Comparison of ENCODE assay signal across 17 cellular contexts in genomic region chr10:19713800-19714525, GRCh38.
A peak's percentile ranks its signal among the peaks of the same experiment; 100 is the strongest.
DNase-seq lines count a peak whose midpoint lies in the region; ATAC-seq and TF ChIP-seq lines count a peak whose summit lies in the region.
"Had no signal": no experiment of that assay in that cellular context is flagged by ENCODE, and none has a peak within 500 bp of the region (broad histone marks: within the 10 kb centered on the region; RNA-seq: fewer than 3 reads in every experiment).

No MANE protein-coding gene starts in this region.

- H3K27ac Mint-ChIP-seq in activated naive CD4-positive, alpha-beta T cell treated with anti-CD3 and anti-CD28 coated beads for 36 hours: no peak overlapping the region
- H3K27ac Mint-ChIP-seq: activated CD4-positive, alpha-beta memory T cell treated with anti-CD3 and anti-CD28 coated beads for 36 hours; CD8-positive, alpha-beta memory T cell; T-helper 17 cell had no signal

- H3K27ac ChIP-seq in substantia nigra (ENCODE audit: low read depth, low read length, poor library complexity, severe bottlenecking): no peak overlapping the region
- H3K27ac ChIP-seq: 22Rv1, thyroid gland had no signal

- DNase-seq in NCI-H748 (lab: John Stamatoyannopoulos, UW; ENCODE audit: unreplicated experiment) (peak; percentile 8), NCI-H748 treated with DMSO at 0.1 percent for 48 hours (lab: John Stamatoyannopoulos, UW) (no peak), astrocyte of the cerebellum (ENCODE audit: low read depth) (no peak), iPS-NIHi11 (ENCODE audit: low spot score) (peak; percentile 35), substantia nigra (lab: John Stamatoyannopoulos, UW) (peak in 27 of 49 donors; percentile 1 to 32 (median 15))
- no peak for DNase-seq in activated naive CD4-positive, alpha-beta T cell treated with anti-CD3 and anti-CD28 coated beads for 36 hours
- no peak for DNase-seq in stimulated activated naive CD4-positive, alpha-beta T cell (lab: John Stamatoyannopoulos, UW)
- DNase-seq: activated CD4-positive, alpha-beta memory T cell treated with anti-CD3 and anti-CD28 coated beads for 36 hours; activated effector memory CD4-positive, alpha-beta T cell treated with Interleukin-2 at 50 U/mL for 16 hours; CD8-positive, alpha-beta memory T cell; HCEC 1CT; MG63; T-helper 17 cell had no signal

- no peaks in the 10 kb centered on the region for H3K36me3 Mint-ChIP-seq in activated naive CD4-positive, alpha-beta T cell treated with anti-CD3 and anti-CD28 coated beads for 36 hours (ENCODE audit: low read depth)
- H3K36me3 Mint-ChIP-seq: activated CD4-positive, alpha-beta memory T cell treated with anti-CD3 and anti-CD28 coated beads for 36 hours; CD8-positive, alpha-beta memory T cell had no signal

- peaks cover 27% of the 10 kb centered on the region for H3K9me3 Mint-ChIP-seq in activated naive CD4-positive, alpha-beta T cell treated with anti-CD3 and anti-CD28 coated beads for 36 hours

- CTCF ChIA-PET in activated naive CD4-positive, alpha-beta T cell treated with anti-CD3 and anti-CD28 coated beads for 36 hours (lab: Charles Lee): interaction anchor here (0.6 kb wide), 1 partner anchor 56 kb away, joined by 3 read pairs; no protein-coding TSS in a partner anchor

- TF ChIP-seq CTCF in astrocyte of the cerebellum (IDR thresholded peaks at IDR 0.05; ENCODE audit: low read depth, low read length, missing control alignments): peak; percentile 6

- no peak for ATAC-seq in HG03135 (IDR thresholded peaks at IDR 0.05; ENCODE audit: unreplicated experiment)
- ATAC-seq: T-helper 17 cell had no signal

- intact Hi-C loops in activated naive CD4-positive, alpha-beta T cell treated with anti-CD3 and anti-CD28 coated beads for 36 hours (cut with micrococcal nuclease): no loop called here

- H3K4me1 Mint-ChIP-seq in activated naive CD4-positive, alpha-beta T cell treated with anti-CD3 and anti-CD28 coated beads for 36 hours (ENCODE audit: low read depth): no peaks in the 10 kb centered on the region
- H3K4me1 Mint-ChIP-seq: CD8-positive, alpha-beta memory T cell; central memory CD8-positive, alpha-beta T cell; T-helper 17 cell had no signal

- in situ Hi-C loops in astrocyte of the cerebellum (cut with HindIII; ENCODE audit: low sequenced_read_pairs): no loop called here

- no peaks in the 10 kb centered on the region for H3K27me3 Mint-ChIP-seq in activated naive CD4-positive, alpha-beta T cell treated with anti-CD3 and anti-CD28 coated beads for 36 hours (ENCODE audit: low read depth)
- H3K27me3 Mint-ChIP-seq: activated CD4-positive, alpha-beta memory T cell treated with anti-CD3 and anti-CD28 coated beads for 36 hours; CD8-positive, alpha-beta memory T cell; central memory CD8-positive, alpha-beta T cell; T-helper 17 cell had no signal

- no peak overlapping the region for H3K4me3 Mint-ChIP-seq in activated naive CD4-positive, alpha-beta T cell treated with anti-CD3 and anti-CD28 coated beads for 36 hours
- H3K4me3 Mint-ChIP-seq: activated CD4-positive, alpha-beta memory T cell treated with anti-CD3 and anti-CD28 coated beads for 36 hours; CD8-positive, alpha-beta memory T cell; central memory CD8-positive, alpha-beta T cell; T-helper 17 cell had no signal

- H3K4me3 ChIP-seq in astrocyte of the cerebellum (ENCODE audit: low read depth, low read length): no peak overlapping the region
- H3K4me3 ChIP-seq: MG63, thyroid gland had no signal

Comparison
In these comparisons a context has a peak if more than half of its experiments do, and no peak if none do; other contexts are left out.
1. DNase-seq: peak in NCI-H748 (single experiment), iPS-NIHi11 (single experiment) and substantia nigra (27 of 49); none in NCI-H748 treated with DMSO at 0.1 percent for 48 hours (single experiment), astrocyte of the cerebellum (single experiment), activated naive CD4-positive, alpha-beta T cell treated with anti-CD3 and anti-CD28 coated beads for 36 hours (single experiment) and stimulated activated naive CD4-positive, alpha-beta T cell (0 of 6).